ENCODE assay signal across 15 cellular contexts in the genomic region with DNA sequence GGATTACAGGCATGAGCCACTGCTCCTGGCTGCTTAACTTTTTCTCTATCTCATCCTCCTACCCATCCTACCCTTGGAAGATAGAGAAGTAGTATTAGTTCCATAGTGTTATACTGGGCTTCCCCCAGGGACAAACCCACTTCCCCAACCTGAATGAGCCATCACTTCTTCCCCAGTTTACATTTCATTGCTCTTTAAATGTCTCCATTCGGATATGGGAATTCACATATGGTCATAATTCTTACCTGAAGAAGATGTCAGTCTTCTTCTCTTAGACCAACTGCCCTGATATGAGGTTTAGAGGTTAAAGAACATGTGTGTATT. TPM values are rescaled to one million over a fixed set of nuclear protein-coding genes. Genes with fewer than 3 reads are reported as not detected.
A peak's percentile ranks its signal among the peaks of the same experiment; 100 is the strongest.
DNase-seq lines count a peak whose midpoint lies in the region; ATAC-seq and TF ChIP-seq lines count a peak whose summit lies in the region.
"Had no signal": no experiment of that assay in that cellular context is flagged by ENCODE, and none has a peak within 500 bp of the region (broad histone marks: within the 10 kb centered on the region; RNA-seq: fewer than 3 reads in every experiment).

No MANE protein-coding gene starts in this region.

- H2AFZ ChIP-seq in PC-3 (ENCODE audit: low read length): no peak overlapping the region

- H3K27ac ChIP-seq in PC-3 (ENCODE audit: low read length) (no peak overlapping the region), esophagus squamous epithelium (peak overlapping the region in 2 of 4 donors; percentile 1 to 95)
- H3K27ac ChIP-seq: pancreas had no signal

- CTCF ChIA-PET in activated naive CD4-positive, alpha-beta T cell treated with anti-CD3 and anti-CD28 coated beads for 36 hours (lab: Charles Lee): interaction anchor here (0.6 to 1.2 kb wide), 2 partner anchors 135 to 148 kb away, joined by 4 to 6 read pairs; no protein-coding TSS in a partner anchor
- CTCF ChIA-PET in PC-3 (lab: Charles Lee): no interaction called here

- no peaks in the 10 kb centered on the region for H4K20me1 ChIP-seq in PC-3 (ENCODE audit: low read length)

- WGBS in esophagus squamous epithelium, 2 donors: 75 to 83% methylated on average over 1 of the region's 1 CpG

- no peaks in the 10 kb centered on the region for H3F3A ChIP-seq in PC-3 (ENCODE audit: low read length, unreplicated experiment)

- H3K4me2 ChIP-seq in PC-3 (ENCODE audit: low read length): peak overlapping the region; percentile 70

- H3K4me1 Mint-ChIP-seq in activated naive CD4-positive, alpha-beta T cell treated with anti-CD3 and anti-CD28 coated beads for 36 hours (ENCODE audit: low read depth): peaks cover 66% of the 10 kb centered on the region
- peaks cover 48% of the 10 kb centered on the region for H3K4me1 Mint-ChIP-seq in dendritic cell treated with granulocyte-macrophage colony-stimulating factor and Interleukin-4, amounts not matched to agents 40 ng/mL and 50 ng/mL, for 4 days (ENCODE audit: low read depth)
- peaks cover 79% of the 10 kb centered on the region for H3K4me1 Mint-ChIP-seq in stimulated activated naive CD8-positive, alpha-beta T cell treated with anti-CD3 and anti-CD28 coated beads, Interleukin-15, amount 100 ng/mL, for 72 hours

- H3K9ac ChIP-seq in PC-3 (ENCODE audit: low read length): no peak overlapping the region

- ATAC-seq in PC-3: no peak
- ATAC-seq in stimulated activated naive CD8-positive, alpha-beta T cell treated with anti-CD3 and anti-CD28 coated beads, Interleukin-15, amount 100 ng/mL, for 72 hours: no peak
- ATAC-seq in HG03196 (IDR thresholded peaks at IDR 0.05; ENCODE audit: unreplicated experiment): no peak
- ATAC-seq in HG02678 (IDR thresholded peaks at IDR 0.05; ENCODE audit: unreplicated experiment): no peak
- ATAC-seq: pancreas had no signal

- DNase-seq in activated naive CD4-positive, alpha-beta T cell treated with anti-CD3 and anti-CD28 coated beads for 36 hours: no peak
- no peak for DNase-seq in activated naive CD4-positive, alpha-beta T cell treated with Interleukin-2 at 50 U/mL for 16 hours
- DNase-seq in PC-3: no peak
- DNase-seq in stimulated activated naive CD8-positive, alpha-beta T cell treated with anti-CD3 and anti-CD28 coated beads, Interleukin-15, amount 100 ng/mL, for 72 hours: no peak
- no peak for DNase-seq in esophagus squamous epithelium (lab: John Stamatoyannopoulos, UW)
- DNase-seq: endodermal cell, hypothalamus, NCI-H1092, NCI-H345, pancreas had no signal

- no TSS peak for BruUV-seq in PC-3 (replicated peaks; lab: Mats Ljungman, UMichigan)

- peak overlapping the region; percentile 92 for H3K27ac Mint-ChIP-seq in activated naive CD4-positive, alpha-beta T cell treated with anti-CD3 and anti-CD28 coated beads for 36 hours
- H3K27ac Mint-ChIP-seq in dendritic cell treated with granulocyte-macrophage colony-stimulating factor and Interleukin-4, amounts not matched to agents 40 ng/mL and 50 ng/mL, for 4 days: peak overlapping the region; percentile 98
- peak overlapping the region; percentile 6 to 79 for H3K27ac Mint-ChIP-seq in stimulated activated naive CD8-positive, alpha-beta T cell treated with anti-CD3 and anti-CD28 coated beads, Interleukin-15, amount 100 ng/mL, for 72 hours
- H3K27ac Mint-ChIP-seq: endodermal cell had no signal

- H3K79me2 ChIP-seq in PC-3 (ENCODE audit: low read length): peaks cover 61% of the 10 kb centered on the region

- TF ChIP-seq POLR2A in esophagus squamous epithelium (IDR thresholded peaks at IDR 0.05): no peak

- intact Hi-C loops in activated naive CD4-positive, alpha-beta T cell treated with anti-CD3 and anti-CD28 coated beads for 36 hours (cut with micrococcal nuclease): loop anchor here (2.0 kb wide), 1 partner anchor 963 kb away; no protein-coding TSS in a partner anchor
- intact Hi-C loops in PC-3 (cut with micrococcal nuclease) (no loop called here), esophagus squamous epithelium (cut with DNase I) (loop anchor here (5.0 kb wide), 1 partner anchor 140 kb away; no protein-coding TSS in a partner anchor)
- intact Hi-C loops in dendritic cell treated with granulocyte-macrophage colony-stimulating factor and Interleukin-4, amounts not matched to agents 40 ng/mL and 50 ng/mL, for 4 days (cut with micrococcal nuclease): loop anchor here (5.0 to 10.0 kb wide), 4 partner anchors 40 to 467 kb away; partner anchors contain the start of genes JAK2 and PDCD1LG2

- H3K27me3 ChIP-seq in PC-3 (ENCODE audit: low read length) (no peaks in the 10 kb centered on the region), esophagus squamous epithelium (no peaks in the 10 kb centered on the region)
- H3K27me3 ChIP-seq: pancreas had no signal

- peaks cover 77% of the 10 kb centered on the region for H3K4me1 ChIP-seq in PC-3 (ENCODE audit: insufficient read depth, low read length)
- peaks cover 6 to 63% (median 25%) of the 10 kb centered on the region in 3 donors for H3K4me1 ChIP-seq in esophagus squamous epithelium

- POLR2A ChIA-PET in PC-3 (lab: Charles Lee; ENCODE audit: unreplicated experiment): no interaction called here

- H3K36me3 ChIP-seq in PC-3 (ENCODE audit: low read depth, low read length) (0 out of 2 replicates have a peak, but pooled peaks cover 5% of the 10 kb centered on the region), esophagus squamous epithelium (no peaks in the 10 kb centered on the region)
- H3K36me3 ChIP-seq: HAP-1, pancreas had no signal

- no peaks in the 10 kb centered on the region for H3K9me2 ChIP-seq in PC-3 (replicated peaks; ENCODE audit: low read length)

- peak overlapping the region; percentile 89 for H3K4me3 Mint-ChIP-seq in activated naive CD4-positive, alpha-beta T cell treated with anti-CD3 and anti-CD28 coated beads for 36 hours
- peak overlapping the region; percentile 87 for H3K4me3 Mint-ChIP-seq in dendritic cell treated with granulocyte-macrophage colony-stimulating factor and Interleukin-4, amounts not matched to agents 40 ng/mL and 50 ng/mL, for 4 days
- peak overlapping the region; percentile 81 to 93 for H3K4me3 Mint-ChIP-seq in stimulated activated naive CD8-positive, alpha-beta T cell treated with anti-CD3 and anti-CD28 coated beads, Interleukin-15, amount 100 ng/mL, for 72 hours
- H3K4me3 Mint-ChIP-seq: endodermal cell had no signal

- H3K9me3 Mint-ChIP-seq in activated naive CD4-positive, alpha-beta T cell treated with anti-CD3 and anti-CD28 coated beads for 36 hours: no peaks in the 10 kb centered on the region
- H3K9me3 Mint-ChIP-seq in dendritic cell treated with granulocyte-macrophage colony-stimulating factor and Interleukin-4, amounts not matched to agents 40 ng/mL and 50 ng/mL, for 4 days: no peaks in the 10 kb centered on the region
- H3K9me3 Mint-ChIP-seq in stimulated activated naive CD8-positive, alpha-beta T cell treated with anti-CD3 and anti-CD28 coated beads, Interleukin-15, amount 100 ng/mL, for 72 hours: no peaks in the 10 kb centered on the region
- H3K9me3 Mint-ChIP-seq: endodermal cell had no signal

- H3K27me3 Mint-ChIP-seq in activated naive CD4-positive, alpha-beta T cell treated with anti-CD3 and anti-CD28 coated beads for 36 hours (ENCODE audit: low read depth): no peaks in the 10 kb centered on the region
- H3K27me3 Mint-ChIP-seq in dendritic cell treated with granulocyte-macrophage colony-stimulating factor and Interleukin-4, amounts not matched to agents 40 ng/mL and 50 ng/mL, for 4 days: no peaks in the 10 kb centered on the region
- no peaks in the 10 kb centered on the region for H3K27me3 Mint-ChIP-seq in stimulated activated naive CD8-positive, alpha-beta T cell treated with anti-CD3 and anti-CD28 coated beads, Interleukin-15, amount 100 ng/mL, for 72 hours

- peaks cover 15% of the 10 kb centered on the region for H3K36me3 Mint-ChIP-seq in activated naive CD4-positive, alpha-beta T cell treated with anti-CD3 and anti-CD28 coated beads for 36 hours (ENCODE audit: low read depth)
- H3K36me3 Mint-ChIP-seq in dendritic cell treated with granulocyte-macrophage colony-stimulating factor and Interleukin-4, amounts not matched to agents 40 ng/mL and 50 ng/mL, for 4 days (ENCODE audit: low read depth): peaks cover 69% of the 10 kb centered on the region

- TF ChIP-seq CTCF in PC-3 (conservative IDR thresholded peaks at IDR 0.05; ENCODE audit: low read depth, low read length): no peak
- no peak for TF ChIP-seq CTCF in esophagus squamous epithelium (IDR thresholded peaks at IDR 0.05)

- peak overlapping the region; percentile 45 for H3K4me3 ChIP-seq in PC-3 (ENCODE audit: low read length)
- no peak overlapping the region for H3K4me3 ChIP-seq in esophagus squamous epithelium
- H3K4me3 ChIP-seq: HAP-1, lung, pancreas had no signal

- H3K9me3 ChIP-seq in PC-3 (ENCODE audit: low read length) (no peaks in the 10 kb centered on the region), esophagus squamous epithelium (no peaks in the 10 kb centered on the region)
- H3K9me3 ChIP-seq: HAP-1 had no signal

RNA-seq across cellular contexts. Expression of gene CD274, which starts 1.9 kb away (rescaled TPM):
- 10 to 100 TPM; 14.2 to 15.0 TPM for total RNA-seq in activated naive CD4-positive, alpha-beta T cell treated with anti-CD3 and anti-CD28 coated beads for 36 hours
- total RNA-seq in PC-3 (2014; rRNA removed): 3.8 and 5.1 TPM in 2 replicates
- 1 to 10 TPM; 1.3 to 3.5 (median 2.2) TPM for total RNA-seq in esophagus squamous epithelium

RNA-seq across cellular contexts. Expression of gene PLGRKT, which starts 14.5 kb away (rescaled TPM):
- total RNA-seq in activated naive CD4-positive, alpha-beta T cell treated with anti-CD3 and anti-CD28 coated beads for 36 hours: 10 to 100 TPM; 48.9 to 51.4 TPM
- total RNA-seq in PC-3 (2014; rRNA removed): 6.4 and 11.4 TPM in 2 replicates
- 10 to 100 TPM; 13.4 to 25.6 (median 20.0) TPM for total RNA-seq in esophagus squamous epithelium

RNA-seq across cellular contexts. Expression of gene PDCD1LG2, which starts 58.1 kb away (rescaled TPM):
- total RNA-seq in activated naive CD4-positive, alpha-beta T cell treated with anti-CD3 and anti-CD28 coated beads for 36 hours: under 1 TPM in 1 of 2 experiments, not detected in 1; 0.10 TPM
- total RNA-seq in PC-3 (2014; rRNA removed): 0.46 and 1.4 TPM in 2 replicates
- 1 to 10 TPM in 1 of 4 donors, under 1 TPM in 3; 0.23 to 3.6 (median 0.31) TPM for total RNA-seq in esophagus squamous epithelium
- total RNA-seq: endodermal cell had no signal

Comparison
In these comparisons a context has a peak if more than half of its experiments do, and no peak if none do; other contexts are left out.
1. H3K27ac Mint-ChIP-seq: peak in every context shown above with its lines; median percentile 98 in dendritic cell treated with granulocyte-macrophage colony-stimulating factor and Interleukin-4, amounts not matched to agents 40 ng/mL and 50 ng/mL, for 4 days; 92 in activated naive CD4-positive, alpha-beta T cell treated with anti-CD3 and anti-CD28 coated beads for 36 hours; 42 in stimulated activated naive CD8-positive, alpha-beta T cell treated with anti-CD3 and anti-CD28 coated beads, Interleukin-15, amount 100 ng/mL, for 72 hours.